ENCODE assay signal across 1 cellular context in the genomic region with DNA sequence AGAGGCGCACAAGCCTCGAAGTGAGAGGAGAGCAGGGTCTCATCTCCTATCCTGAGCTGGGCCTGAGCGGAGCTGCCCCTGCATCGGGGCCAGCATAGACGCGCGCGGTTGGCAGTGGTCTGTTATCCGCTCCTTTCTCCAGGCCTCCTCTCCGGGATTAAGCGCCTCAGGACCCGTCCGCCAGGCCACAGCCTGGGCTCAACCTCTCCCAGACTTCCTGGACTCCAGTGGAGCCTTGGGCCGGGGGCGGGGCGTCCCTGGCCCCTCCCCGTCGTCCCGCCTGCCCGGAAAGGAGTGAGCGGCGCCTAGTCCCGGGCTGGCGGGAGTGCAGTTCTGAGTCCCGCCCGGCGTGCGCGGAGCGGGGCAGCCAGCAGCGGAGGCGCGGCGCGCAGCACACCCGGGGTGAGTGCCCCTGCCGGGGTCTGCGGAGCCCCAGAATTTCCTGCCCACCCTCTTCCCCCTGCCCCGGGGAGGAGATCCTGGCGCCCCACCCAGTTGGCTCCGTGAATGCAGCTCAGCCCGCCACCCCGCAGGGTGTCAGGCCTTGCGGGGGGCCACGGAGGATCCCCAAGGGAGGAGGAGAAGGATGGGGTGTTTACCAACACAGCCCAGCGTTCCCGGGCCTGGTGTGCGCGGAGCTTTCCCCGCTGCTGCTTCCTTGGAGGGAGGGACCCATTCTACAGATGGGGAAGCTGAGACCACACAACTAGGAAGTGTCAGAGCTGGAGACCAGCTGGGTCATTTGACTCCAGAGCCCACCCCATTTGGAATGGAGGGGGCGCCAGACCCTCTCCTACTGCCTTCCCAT.
TF ChIP-seq lines count a peak whose summit lies in the region.

A gene with protein sequence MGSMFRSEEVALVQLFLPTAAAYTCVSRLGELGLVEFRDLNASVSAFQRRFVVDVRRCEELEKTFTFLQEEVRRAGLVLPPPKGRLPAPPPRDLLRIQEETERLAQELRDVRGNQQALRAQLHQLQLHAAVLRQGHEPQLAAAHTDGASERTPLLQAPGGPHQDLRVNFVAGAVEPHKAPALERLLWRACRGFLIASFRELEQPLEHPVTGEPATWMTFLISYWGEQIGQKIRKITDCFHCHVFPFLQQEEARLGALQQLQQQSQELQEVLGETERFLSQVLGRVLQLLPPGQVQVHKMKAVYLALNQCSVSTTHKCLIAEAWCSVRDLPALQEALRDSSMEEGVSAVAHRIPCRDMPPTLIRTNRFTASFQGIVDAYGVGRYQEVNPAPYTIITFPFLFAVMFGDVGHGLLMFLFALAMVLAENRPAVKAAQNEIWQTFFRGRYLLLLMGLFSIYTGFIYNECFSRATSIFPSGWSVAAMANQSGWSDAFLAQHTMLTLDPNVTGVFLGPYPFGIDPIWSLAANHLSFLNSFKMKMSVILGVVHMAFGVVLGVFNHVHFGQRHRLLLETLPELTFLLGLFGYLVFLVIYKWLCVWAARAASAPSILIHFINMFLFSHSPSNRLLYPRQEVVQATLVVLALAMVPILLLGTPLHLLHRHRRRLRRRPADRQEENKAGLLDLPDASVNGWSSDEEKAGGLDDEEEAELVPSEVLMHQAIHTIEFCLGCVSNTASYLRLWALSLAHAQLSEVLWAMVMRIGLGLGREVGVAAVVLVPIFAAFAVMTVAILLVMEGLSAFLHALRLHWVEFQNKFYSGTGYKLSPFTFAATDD (plus strand): TSS at position 308 of the 808 bp plus-strand sequence. CDS start 2,247 bp downstream, outside the sequence.

TF ChIP-seq in GM12878, 131 proteins besides CTCF, POLR2A, EP300 and RAD21 (continued from another document):
- TF ChIP-seq ZNF384 (IDR thresholded peaks at IDR 0.05; ENCODE audit: borderline replicate concordance, low read depth, low read length) (no peak), SPI1 (IDR thresholded peaks at IDR 0.05; ENCODE audit: borderline replicate concordance, insufficient read depth, low read depth, low read length) (no peak), HDAC6 (IDR thresholded peaks at IDR 0.05; ENCODE audit: unreplicated experiment) (no peak), SUZ12 (IDR thresholded peaks at IDR 0.05; ENCODE audit: unreplicated experiment) (no peak), JUND (IDR thresholded peaks at IDR 0.05; ENCODE audit: low read depth, low read length) (no peak), RELA (IDR thresholded peaks at IDR 0.05; ENCODE audit: borderline replicate concordance, partially characterized antibody) (no peak), ETV6 (conservative IDR thresholded peaks at IDR 0.05 in 1 of 2, IDR thresholded peaks at IDR 0.05 in 1 of 2; ENCODE audit: borderline replicate concordance in 1 of 2, low read depth in 1 of 2) (no peak), SREBF2 (IDR thresholded peaks at IDR 0.05; ENCODE audit: low read length) (no peak), RUNX3 (IDR thresholded peaks at IDR 0.05; ENCODE audit: low read length) (peak; percentile 46), LARP7 (IDR thresholded peaks at IDR 0.05) (peak; percentile 41; the same call in 1 of the 2 replicates), RB1 (IDR thresholded peaks at IDR 0.05; ENCODE audit: borderline replicate concordance) (peak; percentile 33; the same call in 1 of the 2 replicates), ZNF217 (IDR thresholded peaks at IDR 0.05) (peak; percentile 93)
- TF ChIP-seq, protein P1, sequence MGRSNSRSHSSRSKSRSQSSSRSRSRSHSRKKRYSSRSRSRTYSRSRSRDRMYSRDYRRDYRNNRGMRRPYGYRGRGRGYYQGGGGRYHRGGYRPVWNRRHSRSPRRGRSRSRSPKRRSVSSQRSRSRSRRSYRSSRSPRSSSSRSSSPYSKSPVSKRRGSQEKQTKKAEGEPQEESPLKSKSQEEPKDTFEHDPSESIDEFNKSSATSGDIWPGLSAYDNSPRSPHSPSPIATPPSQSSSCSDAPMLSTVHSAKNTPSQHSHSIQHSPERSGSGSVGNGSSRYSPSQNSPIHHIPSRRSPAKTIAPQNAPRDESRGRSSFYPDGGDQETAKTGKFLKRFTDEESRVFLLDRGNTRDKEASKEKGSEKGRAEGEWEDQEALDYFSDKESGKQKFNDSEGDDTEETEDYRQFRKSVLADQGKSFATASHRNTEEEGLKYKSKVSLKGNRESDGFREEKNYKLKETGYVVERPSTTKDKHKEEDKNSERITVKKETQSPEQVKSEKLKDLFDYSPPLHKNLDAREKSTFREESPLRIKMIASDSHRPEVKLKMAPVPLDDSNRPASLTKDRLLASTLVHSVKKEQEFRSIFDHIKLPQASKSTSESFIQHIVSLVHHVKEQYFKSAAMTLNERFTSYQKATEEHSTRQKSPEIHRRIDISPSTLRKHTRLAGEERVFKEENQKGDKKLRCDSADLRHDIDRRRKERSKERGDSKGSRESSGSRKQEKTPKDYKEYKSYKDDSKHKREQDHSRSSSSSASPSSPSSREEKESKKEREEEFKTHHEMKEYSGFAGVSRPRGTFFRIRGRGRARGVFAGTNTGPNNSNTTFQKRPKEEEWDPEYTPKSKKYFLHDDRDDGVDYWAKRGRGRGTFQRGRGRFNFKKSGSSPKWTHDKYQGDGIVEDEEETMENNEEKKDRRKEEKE (IDR thresholded peaks at IDR 0.05) = no peak
- TF ChIP-seq, protein P2, sequence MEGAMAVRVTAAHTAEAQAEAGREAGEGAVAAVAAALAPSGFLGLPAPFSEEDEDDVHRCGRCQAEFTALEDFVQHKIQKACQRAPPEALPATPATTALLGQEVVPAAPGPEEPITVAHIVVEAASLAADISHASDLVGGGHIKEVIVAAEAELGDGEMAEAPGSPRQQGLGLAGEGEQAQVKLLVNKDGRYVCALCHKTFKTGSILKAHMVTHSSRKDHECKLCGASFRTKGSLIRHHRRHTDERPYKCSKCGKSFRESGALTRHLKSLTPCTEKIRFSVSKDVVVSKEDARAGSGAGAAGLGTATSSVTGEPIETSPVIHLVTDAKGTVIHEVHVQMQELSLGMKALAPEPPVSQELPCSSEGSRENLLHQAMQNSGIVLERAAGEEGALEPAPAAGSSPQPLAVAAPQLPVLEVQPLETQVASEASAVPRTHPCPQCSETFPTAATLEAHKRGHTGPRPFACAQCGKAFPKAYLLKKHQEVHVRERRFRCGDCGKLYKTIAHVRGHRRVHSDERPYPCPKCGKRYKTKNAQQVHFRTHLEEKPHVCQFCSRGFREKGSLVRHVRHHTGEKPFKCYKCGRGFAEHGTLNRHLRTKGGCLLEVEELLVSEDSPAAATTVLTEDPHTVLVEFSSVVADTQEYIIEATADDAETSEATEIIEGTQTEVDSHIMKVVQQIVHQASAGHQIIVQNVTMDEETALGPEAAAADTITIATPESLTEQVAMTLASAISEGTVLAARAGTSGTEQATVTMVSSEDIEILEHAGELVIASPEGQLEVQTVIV (IDR thresholded peaks at IDR 0.05; ENCODE audit: borderline replicate concordance, partially characterized antibody) = no peak
- TF ChIP-seq, protein P3, sequence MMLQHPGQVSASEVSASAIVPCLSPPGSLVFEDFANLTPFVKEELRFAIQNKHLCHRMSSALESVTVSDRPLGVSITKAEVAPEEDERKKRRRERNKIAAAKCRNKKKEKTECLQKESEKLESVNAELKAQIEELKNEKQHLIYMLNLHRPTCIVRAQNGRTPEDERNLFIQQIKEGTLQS (IDR thresholded peaks at IDR 0.05; ENCODE audit: borderline replicate concordance, extremely low read depth, low read depth, low read length) = no peak
- TF ChIP-seq, protein P4, sequence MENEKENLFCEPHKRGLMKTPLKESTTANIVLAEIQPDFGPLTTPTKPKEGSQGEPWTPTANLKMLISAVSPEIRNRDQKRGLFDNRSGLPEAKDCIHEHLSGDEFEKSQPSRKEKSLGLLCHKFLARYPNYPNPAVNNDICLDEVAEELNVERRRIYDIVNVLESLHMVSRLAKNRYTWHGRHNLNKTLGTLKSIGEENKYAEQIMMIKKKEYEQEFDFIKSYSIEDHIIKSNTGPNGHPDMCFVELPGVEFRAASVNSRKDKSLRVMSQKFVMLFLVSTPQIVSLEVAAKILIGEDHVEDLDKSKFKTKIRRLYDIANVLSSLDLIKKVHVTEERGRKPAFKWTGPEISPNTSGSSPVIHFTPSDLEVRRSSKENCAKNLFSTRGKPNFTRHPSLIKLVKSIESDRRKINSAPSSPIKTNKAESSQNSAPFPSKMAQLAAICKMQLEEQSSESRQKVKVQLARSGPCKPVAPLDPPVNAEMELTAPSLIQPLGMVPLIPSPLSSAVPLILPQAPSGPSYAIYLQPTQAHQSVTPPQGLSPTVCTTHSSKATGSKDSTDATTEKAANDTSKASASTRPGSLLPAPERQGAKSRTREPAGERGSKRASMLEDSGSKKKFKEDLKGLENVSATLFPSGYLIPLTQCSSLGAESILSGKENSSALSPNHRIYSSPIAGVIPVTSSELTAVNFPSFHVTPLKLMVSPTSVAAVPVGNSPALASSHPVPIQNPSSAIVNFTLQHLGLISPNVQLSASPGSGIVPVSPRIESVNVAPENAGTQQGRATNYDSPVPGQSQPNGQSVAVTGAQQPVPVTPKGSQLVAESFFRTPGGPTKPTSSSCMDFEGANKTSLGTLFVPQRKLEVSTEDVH (IDR thresholded peaks at IDR 0.05; ENCODE audit: low read depth, partially characterized antibody) = no peak
- TF ChIP-seq, protein P5, sequence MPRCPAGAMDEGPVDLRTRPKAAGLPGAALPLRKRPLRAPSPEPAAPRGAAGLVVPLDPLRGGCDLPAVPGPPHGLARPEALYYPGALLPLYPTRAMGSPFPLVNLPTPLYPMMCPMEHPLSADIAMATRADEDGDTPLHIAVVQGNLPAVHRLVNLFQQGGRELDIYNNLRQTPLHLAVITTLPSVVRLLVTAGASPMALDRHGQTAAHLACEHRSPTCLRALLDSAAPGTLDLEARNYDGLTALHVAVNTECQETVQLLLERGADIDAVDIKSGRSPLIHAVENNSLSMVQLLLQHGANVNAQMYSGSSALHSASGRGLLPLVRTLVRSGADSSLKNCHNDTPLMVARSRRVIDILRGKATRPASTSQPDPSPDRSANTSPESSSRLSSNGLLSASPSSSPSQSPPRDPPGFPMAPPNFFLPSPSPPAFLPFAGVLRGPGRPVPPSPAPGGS (IDR thresholded peaks at IDR 0.05; ENCODE audit: borderline replicate concordance, insufficient read depth, low read depth, low read length, poor library complexity, severe bottlenecking) = peak; percentile 14
- TF ChIP-seq, protein P6, sequence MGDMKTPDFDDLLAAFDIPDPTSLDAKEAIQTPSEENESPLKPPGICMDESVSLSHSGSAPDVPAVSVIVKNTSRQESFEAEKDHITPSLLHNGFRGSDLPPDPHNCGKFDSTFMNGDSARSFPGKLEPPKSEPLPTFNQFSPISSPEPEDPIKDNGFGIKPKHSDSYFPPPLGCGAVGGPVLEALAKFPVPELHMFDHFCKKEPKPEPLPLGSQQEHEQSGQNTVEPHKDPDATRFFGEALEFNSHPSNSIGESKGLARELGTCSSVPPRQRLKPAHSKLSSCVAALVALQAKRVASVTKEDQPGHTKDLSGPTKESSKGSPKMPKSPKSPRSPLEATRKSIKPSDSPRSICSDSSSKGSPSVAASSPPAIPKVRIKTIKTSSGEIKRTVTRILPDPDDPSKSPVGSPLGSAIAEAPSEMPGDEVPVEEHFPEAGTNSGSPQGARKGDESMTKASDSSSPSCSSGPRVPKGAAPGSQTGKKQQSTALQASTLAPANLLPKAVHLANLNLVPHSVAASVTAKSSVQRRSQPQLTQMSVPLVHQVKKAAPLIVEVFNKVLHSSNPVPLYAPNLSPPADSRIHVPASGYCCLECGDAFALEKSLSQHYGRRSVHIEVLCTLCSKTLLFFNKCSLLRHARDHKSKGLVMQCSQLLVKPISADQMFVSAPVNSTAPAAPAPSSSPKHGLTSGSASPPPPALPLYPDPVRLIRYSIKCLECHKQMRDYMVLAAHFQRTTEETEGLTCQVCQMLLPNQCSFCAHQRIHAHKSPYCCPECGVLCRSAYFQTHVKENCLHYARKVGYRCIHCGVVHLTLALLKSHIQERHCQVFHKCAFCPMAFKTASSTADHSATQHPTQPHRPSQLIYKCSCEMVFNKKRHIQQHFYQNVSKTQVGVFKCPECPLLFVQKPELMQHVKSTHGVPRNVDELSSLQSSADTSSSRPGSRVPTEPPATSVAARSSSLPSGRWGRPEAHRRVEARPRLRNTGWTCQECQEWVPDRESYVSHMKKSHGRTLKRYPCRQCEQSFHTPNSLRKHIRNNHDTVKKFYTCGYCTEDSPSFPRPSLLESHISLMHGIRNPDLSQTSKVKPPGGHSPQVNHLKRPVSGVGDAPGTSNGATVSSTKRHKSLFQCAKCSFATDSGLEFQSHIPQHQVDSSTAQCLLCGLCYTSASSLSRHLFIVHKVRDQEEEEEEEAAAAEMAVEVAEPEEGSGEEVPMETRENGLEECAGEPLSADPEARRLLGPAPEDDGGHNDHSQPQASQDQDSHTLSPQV (IDR thresholded peaks at IDR 0.05) = no peak
- TF ChIP-seq, protein P7, sequence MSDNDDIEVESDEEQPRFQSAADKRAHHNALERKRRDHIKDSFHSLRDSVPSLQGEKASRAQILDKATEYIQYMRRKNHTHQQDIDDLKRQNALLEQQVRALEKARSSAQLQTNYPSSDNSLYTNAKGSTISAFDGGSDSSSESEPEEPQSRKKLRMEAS (IDR thresholded peaks at IDR 0.05; ENCODE audit: low read depth, low read length) = 0 out of 2 replicates have a peak, but pooled peaks have one; percentile 36
